Comparison of ENCODE assay signal across 17 cellular contexts in the genomic region with DNA sequence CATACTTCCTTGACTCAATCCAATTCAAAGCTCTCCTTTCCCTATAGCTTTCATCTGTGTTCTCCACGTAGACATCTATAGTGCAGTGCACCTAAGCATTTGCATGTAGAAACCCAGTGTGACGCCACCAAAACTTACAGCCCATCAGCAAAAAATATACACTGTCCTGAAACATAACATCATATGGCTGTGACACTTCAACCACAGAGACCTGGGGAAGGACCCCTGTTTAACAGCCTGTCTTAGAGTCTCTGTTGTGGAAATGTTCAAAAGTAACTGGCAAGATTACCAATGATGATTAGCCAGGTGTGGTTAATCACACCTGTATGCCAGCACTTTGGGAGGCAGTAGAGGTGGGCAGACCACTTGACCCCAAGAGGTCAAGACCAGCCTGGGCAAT.
"Had no signal": no experiment of that assay in that cellular context is flagged by ENCODE, and none has a peak within 500 bp of the region (broad histone marks: within the 10 kb centered on the region; RNA-seq: fewer than 3 reads in every experiment).

No MANE protein-coding gene starts in this region.

- H3K4me3 Mint-ChIP-seq: type B pancreatic cell had no signal

- H3K9me3 Mint-ChIP-seq: type B pancreatic cell had no signal

- H3K9me3 ChIP-seq: heart left ventricle, neutrophil, ovary, right atrium auricular region, suprapubic skin, thyroid gland had no signal

- H3K27me3 Mint-ChIP-seq: type B pancreatic cell had no signal

- H3K27ac ChIP-seq: coronary artery, dorsolateral prefrontal cortex, heart left ventricle, neutrophil, ovary, right atrium auricular region, suprapubic skin, thyroid gland had no signal

- H3K27ac Mint-ChIP-seq: type B pancreatic cell had no signal

- ATAC-seq: esophagus mucosa, heart left ventricle had no signal

- H3K4me1 ChIP-seq: right atrium auricular region, suprapubic skin had no signal

- H3K36me3 ChIP-seq: ovary had no signal

- H3K4me3 ChIP-seq: coronary artery, dorsolateral prefrontal cortex, heart left ventricle, ovary, right atrium auricular region, suprapubic skin, thyroid gland had no signal

- H3K27me3 ChIP-seq: dorsolateral prefrontal cortex, heart left ventricle, neutrophil, ovary, right atrium auricular region, suprapubic skin, thyroid gland had no signal

- DNase-seq: dorsolateral prefrontal cortex; effector CD8-positive, alpha-beta T cell; heart left ventricle; hippocampal formation; kidney glomerular epithelial cell; mammary epithelial cell; ovary; small intestine; stimulated activated CD4-positive, alpha-beta T cell treated with anti-CD3 and anti-CD28 coated beads, Interleukin-2, amount 100 ng/mL, for 48 hours; stimulated activated naive CD4-positive, alpha-beta T cell treated with Interleukin-2 at 50 U/mL for 16 hours; thyroid gland had no signal
